22 cellular contexts compared by ENCODE assay signal in genomic region chr4:6021831-6022606, GRCh38. TPM values are rescaled to one million over a fixed set of nuclear protein-coding genes. Genes with fewer than 3 reads are reported as not detected.
A peak's percentile ranks its signal among the peaks of the same experiment; 100 is the strongest.
DNase-seq lines count a peak whose midpoint lies in the region; ATAC-seq, FAIRE-seq and TF ChIP-seq lines count a peak whose summit lies in the region.
"Had no signal": no experiment of that assay in that cellular context is flagged by ENCODE, and none has a peak within 500 bp of the region (broad histone marks: within the 10 kb centered on the region; RNA-seq: fewer than 3 reads in every experiment).

No MANE protein-coding gene starts in this region.

- H3K79me2 ChIP-seq in GM12878 (ENCODE audit: control insufficient read depth, insufficient read depth, low read length) = no peaks in the 10 kb centered on the region

- H3K9ac ChIP-seq in GM12878 (ENCODE audit: control insufficient read depth, insufficient read depth, low read length) (no peak overlapping the region), neuronal stem cell (ENCODE audit: low read depth, low read length, poor library complexity) (no peak overlapping the region)
- H3K9ac ChIP-seq: GM23248 had no signal

- H2BK15ac ChIP-seq in neuronal stem cell (ENCODE audit: low read length) = no peak overlapping the region

- RAD21 ChIA-PET in GM12878 (lab: Charles Lee; ENCODE audit: unreplicated experiment) = no interaction called here

- H4K91ac ChIP-seq in neuronal stem cell (ENCODE audit: low read depth, low read length, poor library complexity) = no peak overlapping the region

- H3K4me1 ChIP-seq in GM12878 (ENCODE audit: control insufficient read depth, insufficient read depth, low read length) (no peaks in the 10 kb centered on the region), neuronal stem cell (ENCODE audit: control insufficient read depth in 2 of 2, insufficient read depth in 1 of 2, low read depth in 1 of 2, low read length in 2 of 2) (no peaks in the 10 kb centered on the region)
- H3K4me1 ChIP-seq: HAP-1 had no signal

- H3K4ac ChIP-seq in neuronal stem cell (ENCODE audit: low read length) = no peak overlapping the region

- peak overlapping the region; percentile 63 for H2BK12ac ChIP-seq in neuronal stem cell (ENCODE audit: low read length)

- no peak overlapping the region for H3K4me3 ChIP-seq in GM12865 (ENCODE audit: low read depth, low read length)
- H3K4me3 ChIP-seq in GM12878 = no peak overlapping the region
- H3K4me3 ChIP-seq in neuronal stem cell (ENCODE audit: low read length in 2 of 2) = no peak overlapping the region
- H3K4me3 ChIP-seq: GM23248, HAP-1 had no signal

- no peak overlapping the region for H3K14ac ChIP-seq in neuronal stem cell (ENCODE audit: low read length)

- peak overlapping the region; percentile 47 for H3K23ac ChIP-seq in neuronal stem cell (ENCODE audit: low read depth, low read length, poor library complexity)

- H2AFZ ChIP-seq in GM12878 (ENCODE audit: control insufficient read depth, low read depth, low read length) (no peak overlapping the region), neuronal stem cell (ENCODE audit: low read length) (no peak overlapping the region)
- H2AFZ ChIP-seq: GM23248 had no signal

- H2BK5ac ChIP-seq in neuronal stem cell (ENCODE audit: low read length) = no peak overlapping the region

- POLR2A ChIA-PET in GM12878 (lab: Charles Lee) = no interaction called here

- H3K79me1 ChIP-seq in neuronal stem cell (ENCODE audit: low read depth, low read length) = no peaks in the 10 kb centered on the region

- 34% methylated on average over 20 of the region's 20 CpGs for WGBS in GM12878 (ENCODE audit: insufficient coverage, insufficient replicate concordance, low lambda C conversion rate, missing lambda C conversion rate)
- WGBS in neuronal stem cell (ENCODE audit: extremely low coverage in 2 of 2, insufficient read length in 2 of 2, insufficient replicate concordance in 1 of 2), 2 donors = no CpG with 5 or more reads among the region's 20 CpGs

- no peak; the same call in 2 of the 3 replicates for ATAC-seq in GM12878
- no peak for ATAC-seq in HG02571 (IDR thresholded peaks at IDR 0.05; ENCODE audit: unreplicated experiment)
- no peak for ATAC-seq in HG03442 (IDR thresholded peaks at IDR 0.05; ENCODE audit: unreplicated experiment)
- ATAC-seq: SK-N-SH treated with all-trans-retinoic acid at 6 μM for 48 hours had no signal

- SMC1A ChIA-PET in GM12878 (lab: Charles Lee; ENCODE audit: uncharacterized antibody, unreplicated experiment) = no interaction called here

- peak overlapping the region; percentile 72 for H3K18ac ChIP-seq in neuronal stem cell (ENCODE audit: low read length)

- H3K9me3 ChIP-seq in GM12878 (replicated peaks; ENCODE audit: control insufficient read depth, insufficient read depth, low read length) = no peaks in the 10 kb centered on the region
- H3K9me3 ChIP-seq in neuronal stem cell (replicated peaks in 1 of 2; ENCODE audit: control insufficient read depth in 2 of 2, insufficient read depth in 1 of 2, low read depth in 1 of 2, low read length in 2 of 2) = no peaks in the 10 kb centered on the region
- H3K9me3 ChIP-seq: HAP-1 had no signal

- TF ChIP-seq POLR2A in GM12878 (IDR thresholded peaks at IDR 0.05; ENCODE audit: low read depth, low read length) = no peak

- H4K8ac ChIP-seq in neuronal stem cell (ENCODE audit: low read depth, low read length) = no peak overlapping the region

- TF ChIP-seq CTCF in GM12865 (IDR thresholded peaks at IDR 0.05; ENCODE audit: insufficient read depth, low read depth, low read length, missing control alignments) (no peak), GM12878 (IDR thresholded peaks at IDR 0.05 in 2 of 3, conservative IDR thresholded peaks at IDR 0.05 in 1 of 3; ENCODE audit: control insufficient read depth in 2 of 3, extremely low read depth in 1 of 3, insufficient read depth in 1 of 3, low read depth in 3 of 3, low read length in 3 of 3) (no peak)

- in situ Hi-C loops in GM12878 (cut with MboI) = no loop called here

- H3K4me2 ChIP-seq in GM12878 (ENCODE audit: control insufficient read depth, insufficient read depth) (no peak overlapping the region), neuronal stem cell (ENCODE audit: insufficient read depth, low read length, poor library complexity, severe bottlenecking) (no peak overlapping the region)

- no peaks in the 10 kb centered on the region for H3K36me3 ChIP-seq in GM12878 (ENCODE audit: control insufficient read depth in 2 of 2, insufficient read depth in 2 of 2, low read length in 1 of 2)
- H3K36me3 ChIP-seq in neuronal stem cell (replicated peaks in 1 of 2; ENCODE audit: control insufficient read depth in 2 of 2, insufficient read depth in 2 of 2, low read length in 2 of 2) = no peaks in the 10 kb centered on the region
- H3K36me3 ChIP-seq: HAP-1 had no signal

- TF ChIP-seq RAD21 in GM12878 (IDR thresholded peaks at IDR 0.05; ENCODE audit: insufficient read depth, low read depth, low read length) = no peak

- H2BK120ac ChIP-seq in neuronal stem cell (ENCODE audit: low read depth, low read length) = no peak overlapping the region

- intact Hi-C loops in GM12878 (cut with micrococcal nuclease; ENCODE audit: unreplicated experiment) = no loop called here

- TF ChIP-seq EP300 in GM12878 (IDR thresholded peaks at IDR 0.05; ENCODE audit: borderline replicate concordance in 1 of 2, control insufficient read depth in 1 of 2, low read depth in 2 of 2, low read length in 2 of 2) = no peak

- no peaks in the 10 kb centered on the region for H4K20me1 ChIP-seq in GM12878 (ENCODE audit: control insufficient read depth, insufficient read depth)

- peak overlapping the region; percentile 87 for H2AK5ac ChIP-seq in neuronal stem cell (ENCODE audit: low read depth, low read length)

- BruUV-seq in GM12878 (replicated peaks; lab: Mats Ljungman, UMichigan) = no TSS peak

- no peak overlapping the region for H3K27ac ChIP-seq in GM12878 (ENCODE audit: control insufficient read depth, insufficient read depth)
- H3K27ac ChIP-seq in neuronal stem cell (replicated peaks; ENCODE audit: low read length) = no peak overlapping the region
- H3K27ac ChIP-seq: C4-2B, GM23248 had no signal

- peak; percentile 1 for DNase-seq in DMS79 treated with DMSO at 0.1 percent for 48 hours (lab: John Stamatoyannopoulos, UW)
- no peak for DNase-seq in DMS79 (lab: John Stamatoyannopoulos, UW)
- peak; percentile 16 for DNase-seq in GM12865 (ENCODE audit: low read depth)
- no peak for DNase-seq in GM12878 (ENCODE audit: low read depth, low spot score)
- DNase-seq in neuronal stem cell (ENCODE audit: low spot score) = no peak
- no peak for DNase-seq in AML-193 (lab: John Stamatoyannopoulos, UW)
- DNase-seq: 8988T; CD8-positive, alpha-beta memory T cell; GM23248; MV-4-11; NCI-H1105 treated with DMSO at 0.1 percent for 48 hours; NCI-H1694; NCI-H2081; NCI-H69 had no signal

- CTCF ChIA-PET in GM12878 (lab: Yijun Ruan, JAX) = interaction anchor here (0.6 to 1.3 kb wide), 2 partner anchors 23 to 429 kb away, joined by 3 to 4 read pairs; no protein-coding TSS in a partner anchor

- no peak for FAIRE-seq in GM12878 (lab: Jason Lieb, UNC)
- FAIRE-seq: GM18507, HTR-8/SVneo had no signal

- H3K27me3 ChIP-seq in GM12878 (replicated peaks in 1 of 2; ENCODE audit: control insufficient read depth in 2 of 2, insufficient read depth in 2 of 2, low read length in 1 of 2) = no peaks in the 10 kb centered on the region; a peak in 1 of 4 replicates
- peaks cover 0 to 23% (median 0%) of the 10 kb centered on the region in 3 experiments for H3K27me3 ChIP-seq in neuronal stem cell (ENCODE audit: control insufficient read depth in 3 of 3, insufficient read depth in 3 of 3, low read depth in 1 of 3, low read length in 3 of 3)

TF ChIP-seq in GM12878, 131 proteins besides CTCF, POLR2A, EP300 and RAD21:
- TF ChIP-seq SPI1 (IDR thresholded peaks at IDR 0.05; ENCODE audit: borderline replicate concordance, insufficient read depth, low read depth, low read length) (peak; percentile 39; the same call in 1 of the 2 replicates), ZBED1 (IDR thresholded peaks at IDR 0.05; ENCODE audit: borderline replicate concordance) (no peak)

RNA-seq across cellular contexts. Expression of gene C4orf50, which starts 3.8 kb away (rescaled TPM):
- total RNA-seq in GM12878 (2013; cell fraction: nucleolus; rRNA removed) = 0.34 and 0.38 TPM in 2 replicates
- total RNA-seq in GM12878 (2014; rRNA removed) (0.06 and 0.11 TPM in 2 replicates), GM12878 (2014; rRNA removed; fragmentation: Illumina TruSeq; extraction: Trizol) (0.09 TPM in 2 replicates), GM12878 (2021) (0.05 and 0.08 TPM in 2 replicates)
- 0.04 TPM for polyA plus RNA-seq in GM12878 (2011; ENCODE audit: low read depth)
- polyA plus RNA-seq in GM12878 (2011; rRNA removed) (0.04 TPM in 2 replicates), GM12878 (2014; fragmentation: Illumina TruSeq; extraction: Trizol) (0.04 TPM in 1 of 2 replicates, not detected in the other), GM12878 (2014; fragmentation: Nextera tagmentation; extraction: Ambion mirVana) (not detected), GM12878 (2014; rRNA removed) (0.04 and 0.11 TPM in 2 replicates), GM12878 (2016; fragmentation: Nextera tagmentation; extraction: Ambion mirVana) (under 1 TPM in 1 of 2 experiments, not detected in 1; 0.05 TPM)
- polyA plus RNA-seq in GM12878 (2011; cell fraction: cytosol; rRNA removed) = 0.06 and 0.07 TPM in 2 replicates
- polyA plus RNA-seq in GM12878 (2011; cell fraction: nucleus; rRNA removed) = 0.19 TPM in 2 replicates
- 0.04 TPM in 2 replicates for polyA plus RNA-seq in GM12878 (2012)
- polyA minus RNA-seq in GM12878 (2011; rRNA and poly(A)+ RNA removed) = 0.15 and 0.21 TPM in 2 replicates
- not detected in 2 replicates for polyA minus RNA-seq in GM12878 (2011; cell fraction: cytosol; rRNA and poly(A)+ RNA removed)
- polyA minus RNA-seq in GM12878 (2011; cell fraction: nucleus; rRNA and poly(A)+ RNA removed) = 0.36 and 0.38 TPM in 2 replicates
- 0.01 TPM for polyA plus RNA-seq in neuronal stem cell (2013, experiment 1 of 2)
- polyA plus RNA-seq in neuronal stem cell (2013, experiment 2 of 2) = 0.01 TPM
- total RNA-seq: GM23248, NCI-H460 had no signal
- polyA plus RNA-seq: GM23248 had no signal

Comparison
In these comparisons a context has a peak if more than half of its experiments do, and no peak if none do; other contexts are left out.
1. DNase-seq: peak in DMS79 treated with DMSO at 0.1 percent for 48 hours (single experiment) and GM12865 (single experiment); none in DMS79 (single experiment), GM12878 (single experiment), neuronal stem cell (single experiment) and AML-193 (0 of 2).